ENCODE assay signal across 10 cellular contexts in genomic region chr12:121894633-121895032, GRCh38. TPM values are rescaled to one million over a fixed set of nuclear protein-coding genes. Genes with fewer than 3 reads are reported as not detected.
DNase-seq lines count a peak whose midpoint lies in the region; ATAC-seq and TF ChIP-seq lines count a peak whose summit lies in the region.
"Had no signal": no experiment of that assay in that cellular context is flagged by ENCODE, and none has a peak within 500 bp of the region (broad histone marks: within the 10 kb centered on the region; RNA-seq: fewer than 3 reads in every experiment).

No MANE protein-coding gene starts in this region.

- H3K9me3 Mint-ChIP-seq in endodermal cell (no peaks in the 10 kb centered on the region), progenitor cell of endocrine pancreas (ENCODE audit: low read depth) (no peaks in the 10 kb centered on the region)
- H3K9me3 Mint-ChIP-seq: IgD-negative memory B cell had no signal

- H3K27me3 ChIP-seq in endodermal cell (ENCODE audit: control insufficient read depth, insufficient read depth, low read length, poor library complexity, severe bottlenecking), result no peaks in the 10 kb centered on the region

- no peak overlapping the region for H3K9ac ChIP-seq in endodermal cell (ENCODE audit: extremely low read depth, low read length, poor library complexity, severe bottlenecking)

- H3K27me3 Mint-ChIP-seq in endodermal cell (ENCODE audit: insufficient read depth) (peaks cover 7% of the 10 kb centered on the region), progenitor cell of endocrine pancreas (no peaks in the 10 kb centered on the region)
- H3K27me3 Mint-ChIP-seq: IgD-negative memory B cell had no signal

- H3K27ac ChIP-seq in endodermal cell (ENCODE audit: low read depth, low read length), result no peak overlapping the region

- H3K36me3 Mint-ChIP-seq in endodermal cell (ENCODE audit: low read depth) (peaks cover 45% of the 10 kb centered on the region), progenitor cell of endocrine pancreas (ENCODE audit: insufficient read depth) (peaks cover 5% of the 10 kb centered on the region)

- H3K36me3 ChIP-seq in endodermal cell (ENCODE audit: control insufficient read depth, insufficient read depth, low read length), result peaks cover 49% of the 10 kb centered on the region

- H3K4me3 ChIP-seq in endodermal cell (ENCODE audit: low read length), result no peak overlapping the region

- 78 to 82% methylated on average over 3 to 7 of the region's 7 CpGs for WGBS in endodermal cell (ENCODE audit: insufficient coverage in 1 of 2, insufficient read length in 1 of 2), 2 experiments

- no peaks in the 10 kb centered on the region for H3K9me3 ChIP-seq in endodermal cell (ENCODE audit: control insufficient read depth, low read length)

- ATAC-seq in HG02623 (IDR thresholded peaks at IDR 0.05; ENCODE audit: unreplicated experiment) (no peak), HG02852 (IDR thresholded peaks at IDR 0.05; ENCODE audit: unreplicated experiment) (no peak)

- H3K4me3 Mint-ChIP-seq in endodermal cell (no peak overlapping the region), progenitor cell of endocrine pancreas (ENCODE audit: low read depth) (no peak overlapping the region)

- peak; percentile 1 for DNase-seq in NCI-H345 (lab: John Stamatoyannopoulos, UW)
- DNase-seq in NCI-H345 treated with DMSO at 0.1 percent for 48 hours (lab: John Stamatoyannopoulos, UW; ENCODE audit: unreplicated experiment), result no peak
- DNase-seq in NCI-H526 treated with DMSO at 0.1 percent for 48 hours (lab: John Stamatoyannopoulos, UW), result peak; percentile 4
- DNase-seq in endodermal cell, result peak; percentile 76
- no peak for DNase-seq in progenitor cell of endocrine pancreas (ENCODE audit: low spot score, unreplicated experiment)
- DNase-seq in NCI-H524 treated with DMSO at 0.1 percent for 48 hours (lab: John Stamatoyannopoulos, UW), result no peak

- H3K27ac Mint-ChIP-seq in endodermal cell, result peak overlapping the region; percentile 78
- no peak overlapping the region for H3K27ac Mint-ChIP-seq in progenitor cell of endocrine pancreas

- peaks cover 11% of the 10 kb centered on the region for H3K4me1 ChIP-seq in endodermal cell (ENCODE audit: control insufficient read depth, insufficient read depth, low read length)

- H3K4me1 Mint-ChIP-seq in endodermal cell, result peaks cover 21% of the 10 kb centered on the region
- peaks cover 10% of the 10 kb centered on the region for H3K4me1 Mint-ChIP-seq in progenitor cell of endocrine pancreas (ENCODE audit: low read depth)

- TF ChIP-seq CTCF in endodermal cell (conservative IDR thresholded peaks at IDR 0.05) (peak; percentile 71), progenitor cell of endocrine pancreas (IDR thresholded peaks at IDR 0.05; ENCODE audit: unreplicated experiment) (peak; percentile 49)

RNA-seq across cellular contexts. Expression of gene PSMD9, which starts 6.0 kb away (rescaled TPM):
- total RNA-seq in endodermal cell, result 10 to 100 TPM; 41.4 to 50.9 TPM
- 52.0 TPM for polyA plus RNA-seq in endodermal cell (2013, experiment 1 of 2)
- polyA plus RNA-seq in endodermal cell (2013, experiment 2 of 2), result 53.1 TPM
- total RNA-seq in progenitor cell of endocrine pancreas, result 33.5 and 38.8 TPM in 2 replicates

RNA-seq across cellular contexts. Expression of gene CFAP251, which starts 23.8 kb away (rescaled TPM):
- total RNA-seq in endodermal cell (10 to 100 TPM in 1 of 2 donors, 1 to 10 TPM in 1; 3.4 to 11.2 TPM), progenitor cell of endocrine pancreas (8.9 and 9.3 TPM in 2 replicates)
- polyA plus RNA-seq in endodermal cell (2013, experiment 1 of 2), result 2.8 TPM
- polyA plus RNA-seq in endodermal cell (2013, experiment 2 of 2), result 2.8 TPM
- polyA plus RNA-seq: IgD-negative memory B cell had no signal

RNA-seq across cellular contexts. Expression of gene HPD, which starts 36.0 kb away (rescaled TPM):
- total RNA-seq in endodermal cell (under 1 TPM; 0.55 to 0.71 TPM), progenitor cell of endocrine pancreas (not detected in 2 replicates)
- 0.32 TPM for polyA plus RNA-seq in endodermal cell (2013, experiment 1 of 2)
- polyA plus RNA-seq in endodermal cell (2013, experiment 2 of 2), result 0.21 TPM
- total RNA-seq: skeletal muscle tissue had no signal
- polyA plus RNA-seq: IgD-negative memory B cell had no signal

Comparison
In these comparisons a context has a peak if more than half of its experiments do, and no peak if none do; other contexts are left out.
1. DNase-seq: peak in NCI-H345 (single experiment), NCI-H526 treated with DMSO at 0.1 percent for 48 hours (single experiment) and endodermal cell (single experiment); none in NCI-H345 treated with DMSO at 0.1 percent for 48 hours (single experiment), progenitor cell of endocrine pancreas (single experiment) and NCI-H524 treated with DMSO at 0.1 percent for 48 hours (single experiment).